Comparison of ENCODE assay signal across 1 cellular context in genomic region chr16:27066655-27067054, GRCh38.
TF ChIP-seq lines count a peak whose summit lies in the region.

Gene C16orf82, plus strand, starts transcription at chr16:27066927.

TF ChIP-seq in H1, 55 proteins besides CTCF, POLR2A, EP300 and RAD21:
- TF ChIP-seq KDM4A (IDR thresholded peaks at IDR 0.05; ENCODE audit: low read depth, low read length, severe bottlenecking), result no peak
- TF ChIP-seq CREB1 (IDR thresholded peaks at IDR 0.05), result no peak
- no peak for TF ChIP-seq CHD7 (IDR thresholded peaks at IDR 0.05; ENCODE audit: insufficient replicate concordance, low read length)
- TF ChIP-seq SP4 (IDR thresholded peaks at IDR 0.05; ENCODE audit: low read length), result no peak
- no peak for TF ChIP-seq CEBPB (IDR thresholded peaks at IDR 0.05; ENCODE audit: low read depth, low read length)
- TF ChIP-seq RNF2 (IDR thresholded peaks at IDR 0.05; ENCODE audit: borderline replicate concordance, low read depth, low read length, missing control alignments, poor library complexity, severe bottlenecking), result no peak
- no peak for TF ChIP-seq PHF8 (conservative IDR thresholded peaks at IDR 0.05; ENCODE audit: low read depth, low read length)
- TF ChIP-seq CBX8 (IDR thresholded peaks at IDR 0.05; ENCODE audit: borderline replicate concordance, low read depth, low read length), result no peak
- TF ChIP-seq MAX (IDR thresholded peaks at IDR 0.05), result no peak
- TF ChIP-seq TEAD4 (IDR thresholded peaks at IDR 0.05; ENCODE audit: low read depth, low read length), result no peak
- no peak for TF ChIP-seq HDAC2 (IDR thresholded peaks at IDR 0.05; ENCODE audit: borderline replicate concordance in 1 of 2, low read depth in 2 of 2, low read length in 2 of 2)
- TF ChIP-seq MAFK (IDR thresholded peaks at IDR 0.05; ENCODE audit: low read depth, low read length), result no peak
TF ChIP-seq in H1: peak in this region for 0.
